ENCODE assay signal across 17 cellular contexts in genomic region chr14:100804138-100804537, GRCh38. TPM values are rescaled to one million over a fixed set of nuclear protein-coding genes. Genes with fewer than 3 reads are reported as not detected.
"Had no signal": no experiment of that assay in that cellular context is flagged by ENCODE, and none has a peak within 500 bp of the region (broad histone marks: within the 10 kb centered on the region; RNA-seq: fewer than 3 reads in every experiment).

No MANE protein-coding gene starts in this region.

- H3K4me3 ChIP-seq: coronary artery, pancreas, right lobe of liver, spleen, stomach, thoracic aorta, transverse colon had no signal

- H3K36me3 ChIP-seq: pancreas, right lobe of liver, spleen, stomach, thoracic aorta, transverse colon had no signal

- DNase-seq: effector CD4-positive, alpha-beta T cell; erythroblast; foreskin keratinocyte; left cardiac atrium; naive thymus-derived CD4-positive, alpha-beta T cell; nucleus accumbens; pancreas; right lobe of liver; spleen; stimulated activated CD4-positive, alpha-beta T cell treated with anti-CD3 and anti-CD28 coated beads, Interleukin-2, amount 100 ng/mL, for 24 hours; stimulated activated naive CD4-positive, alpha-beta T cell; stomach; substantia nigra; transverse colon had no signal

- ATAC-seq: foreskin keratinocyte; left cardiac atrium; naive thymus-derived CD4-positive, alpha-beta T cell; pancreas had no signal

- H3K4me1 ChIP-seq: foreskin keratinocyte, pancreas, spleen, stomach, transverse colon had no signal

- H3K27me3 ChIP-seq: pancreas, right lobe of liver, transverse colon had no signal

- H3K9me3 ChIP-seq: pancreas, right lobe of liver, thoracic aorta had no signal

- H3K27ac ChIP-seq: coronary artery, foreskin keratinocyte, pancreas, right lobe of liver, spleen, stomach, thoracic aorta, transverse colon had no signal

RNA-seq across cellular contexts. Expression of gene MEG3, which starts 21.8 kb away (rescaled TPM):
- total RNA-seq: chondrocyte had no signal
- polyA plus RNA-seq: naive thymus-derived CD4-positive, alpha-beta T cell had no signal
